Comparison of ENCODE assay signal across 1 cellular context in genomic region chr2:232697807-232698110, GRCh38.
TF ChIP-seq lines count a peak whose summit lies in the region.

No MANE protein-coding gene starts in this region.

TF ChIP-seq in HepG2, 621 proteins besides CTCF, POLR2A, EP300 and RAD21 (continued from another document and continues in another):
- TF ChIP-seq BCL3 (CRISPR knock-in tag; IDR thresholded peaks at IDR 0.05) = peak; percentile 93
- TF ChIP-seq MEIS1 (CRISPR knock-in tag; IDR thresholded peaks at IDR 0.05; ENCODE audit: borderline replicate concordance) = 0 out of 2 replicates have a peak, but pooled peaks have one; percentile 1
- no peak for TF ChIP-seq PPARG (CRISPR knock-in tag; conservative IDR thresholded peaks at IDR 0.05)
- TF ChIP-seq TGIF2 (CRISPR knock-in tag; IDR thresholded peaks at IDR 0.05) = 0 out of 2 replicates have a peak, but pooled peaks have one; percentile 37
- 0 out of 2 replicates have a peak, but pooled peaks have one; percentile 9 for TF ChIP-seq NFKBIZ (CRISPR knock-in tag; IDR thresholded peaks at IDR 0.05)
- 0 out of 2 replicates have a peak, but pooled peaks have one; percentile 23 for TF ChIP-seq THAP9 (CRISPR knock-in tag; IDR thresholded peaks at IDR 0.05; ENCODE audit: borderline replicate concordance)
- 0 out of 2 replicates have a peak, but pooled peaks have one; percentile 73 for TF ChIP-seq MXD1 (CRISPR knock-in tag; IDR thresholded peaks at IDR 0.05)
- 0 out of 2 replicates have a peak, but pooled peaks have one; percentile 7 for TF ChIP-seq ZNF350 (CRISPR knock-in tag; IDR thresholded peaks at IDR 0.05; ENCODE audit: borderline replicate concordance, low read depth)
- no peak for TF ChIP-seq RBM39 (IDR thresholded peaks at IDR 0.05; ENCODE audit: low read depth, low read length, poor library complexity, severe bottlenecking)
- no peak for TF ChIP-seq ZFP90 (CRISPR knock-in tag; IDR thresholded peaks at IDR 0.05; ENCODE audit: borderline replicate concordance)
- no peak for TF ChIP-seq ZNF225 (CRISPR knock-in tag; IDR thresholded peaks at IDR 0.05)
- TF ChIP-seq FOXK1 (CRISPR knock-in tag; IDR thresholded peaks at IDR 0.05; ENCODE audit: borderline replicate concordance, low read depth) = no peak
- TF ChIP-seq STAT5B (CRISPR knock-in tag; IDR thresholded peaks at IDR 0.05) = no peak
- no peak for TF ChIP-seq KLF9 (CRISPR knock-in tag; IDR thresholded peaks at IDR 0.05; ENCODE audit: low read depth)
- 0 out of 2 replicates have a peak, but pooled peaks have one; percentile 46 for TF ChIP-seq SNAPC4 (CRISPR knock-in tag; IDR thresholded peaks at IDR 0.05)
- TF ChIP-seq MTA3 (CRISPR knock-in tag; IDR thresholded peaks at IDR 0.05) = no peak
- TF ChIP-seq JARID2 (CRISPR knock-in tag; IDR thresholded peaks at IDR 0.05; ENCODE audit: insufficient replicate concordance) = no peak
- TF ChIP-seq ZNF770 (CRISPR knock-in tag; IDR thresholded peaks at IDR 0.05) = no peak
- TF ChIP-seq ZFP62 (CRISPR knock-in tag; IDR thresholded peaks at IDR 0.05) = no peak
- TF ChIP-seq ZNF891 (CRISPR knock-in tag; IDR thresholded peaks at IDR 0.05) = 0 out of 2 replicates have a peak, but pooled peaks have one; percentile 59
- no peak for TF ChIP-seq ZNF224 (CRISPR knock-in tag; IDR thresholded peaks at IDR 0.05)
- TF ChIP-seq ZNF784 (CRISPR knock-in tag; IDR thresholded peaks at IDR 0.05; ENCODE audit: borderline replicate concordance) = peak; percentile 52; the same call in 1 of the 2 replicates
- TF ChIP-seq CHD2 (IDR thresholded peaks at IDR 0.05; ENCODE audit: low read depth, low read length) = 0 out of 2 replicates have a peak, but pooled peaks have one; percentile 4
- no peak for TF ChIP-seq PRPF4 (IDR thresholded peaks at IDR 0.05; ENCODE audit: low read depth, low read length, poor library complexity, severe bottlenecking)
- no peak; the same call in 1 of the 2 replicates for TF ChIP-seq CBX5 (CRISPR knock-in tag; IDR thresholded peaks at IDR 0.05; ENCODE audit: borderline replicate concordance)
- no peak for TF ChIP-seq ZNF614 (CRISPR knock-in tag; IDR thresholded peaks at IDR 0.05; ENCODE audit: borderline replicate concordance)
- TF ChIP-seq ZBTB3 (CRISPR knock-in tag; IDR thresholded peaks at IDR 0.05; ENCODE audit: borderline replicate concordance, low read depth) = no peak; the same call in 1 of the 2 replicates
- TF ChIP-seq SRSF1 (optimal IDR thresholded peaks at IDR 0.05; ENCODE audit: low read depth, low read length) = no peak
- 0 out of 2 replicates have a peak, but pooled peaks have one; percentile 20 for TF ChIP-seq ZNF274 (CRISPR knock-in tag; IDR thresholded peaks at IDR 0.05)
- no peak for TF ChIP-seq NR2F6 (IDR thresholded peaks at IDR 0.05)
- TF ChIP-seq NR2F6 (CRISPR knock-in tag; IDR thresholded peaks at IDR 0.05) = 0 out of 2 replicates have a peak, but pooled peaks have one; percentile 15
- TF ChIP-seq SRF (IDR thresholded peaks at IDR 0.05; ENCODE audit: low read depth, low read length) = no peak
- TF ChIP-seq HMGA1 (CRISPR knock-in tag; conservative IDR thresholded peaks at IDR 0.05) = no peak
- 0 out of 2 replicates have a peak, but pooled peaks have one; percentile 5 for TF ChIP-seq REPIN1 (CRISPR knock-in tag; IDR thresholded peaks at IDR 0.05; ENCODE audit: borderline replicate concordance, low read depth)
- peak; percentile 94 for TF ChIP-seq SMAD9 (CRISPR knock-in tag; IDR thresholded peaks at IDR 0.05)
- no peak for TF ChIP-seq RFX1 (IDR thresholded peaks at IDR 0.05)
- no peak for TF ChIP-seq ZMYM3 (CRISPR knock-in tag; IDR thresholded peaks at IDR 0.05)
- no peak for TF ChIP-seq ATRX (CRISPR knock-in tag; IDR thresholded peaks at IDR 0.05; ENCODE audit: borderline replicate concordance)
- 0 out of 2 replicates have a peak, but pooled peaks have one; percentile 43 for TF ChIP-seq ZNF639 (CRISPR knock-in tag; conservative IDR thresholded peaks at IDR 0.05)
- peak; percentile 14 for TF ChIP-seq ZFX (CRISPR knock-in tag; IDR thresholded peaks at IDR 0.05; ENCODE audit: low read depth)
- TF ChIP-seq HDAC2 (CRISPR knock-in tag; IDR thresholded peaks at IDR 0.05) = peak; percentile 58; the same call in 1 of the 2 replicates
- TF ChIP-seq ZNF709 (CRISPR knock-in tag; IDR thresholded peaks at IDR 0.05) = no peak
- 0 out of 2 replicates have a peak, but pooled peaks have one; percentile 1 for TF ChIP-seq ZNF790 (CRISPR knock-in tag; IDR thresholded peaks at IDR 0.05; ENCODE audit: borderline replicate concordance)
- no peak for TF ChIP-seq IRX3 (CRISPR knock-in tag; IDR thresholded peaks at IDR 0.05; ENCODE audit: borderline replicate concordance, low read depth)
- TF ChIP-seq TCF12 (IDR thresholded peaks at IDR 0.05) = no peak
- 0 out of 2 replicates have a peak, but pooled peaks have one; percentile 4 for TF ChIP-seq TCF12 (CRISPR knock-in tag; IDR thresholded peaks at IDR 0.05)
- no peak for TF ChIP-seq FOXJ3 (CRISPR knock-in tag; IDR thresholded peaks at IDR 0.05; ENCODE audit: borderline replicate concordance)
- TF ChIP-seq ZFY (CRISPR knock-in tag; IDR thresholded peaks at IDR 0.05) = no peak
- TF ChIP-seq NR2F2 (IDR thresholded peaks at IDR 0.05; ENCODE audit: borderline replicate concordance, low read depth) = no peak; the same call in 1 of the 2 replicates
- TF ChIP-seq NONO (IDR thresholded peaks at IDR 0.05) = no peak
- TF ChIP-seq NONO (CRISPR knock-in tag; conservative IDR thresholded peaks at IDR 0.05) = no peak
- no peak for TF ChIP-seq ZNF7 (CRISPR knock-in tag; IDR thresholded peaks at IDR 0.05)
- TF ChIP-seq MLXIP (CRISPR knock-in tag; IDR thresholded peaks at IDR 0.05; ENCODE audit: borderline replicate concordance) = no peak
- TF ChIP-seq PAX8 (CRISPR knock-in tag; IDR thresholded peaks at IDR 0.05; ENCODE audit: borderline replicate concordance) = 0 out of 2 replicates have a peak, but pooled peaks have one; percentile 39
